In genomic region chr7:23161502-23161901, GRCh38 we compare ENCODE assay signal across 26 cellular contexts. TPM values are rescaled to one million over a fixed set of nuclear protein-coding genes. Genes with fewer than 3 reads are reported as not detected.
A peak's percentile ranks its signal among the peaks of the same experiment; 100 is the strongest.
DNase-seq lines count a peak whose midpoint lies in the region; ATAC-seq and TF ChIP-seq lines count a peak whose summit lies in the region.
"Had no signal": no experiment of that assay in that cellular context is flagged by ENCODE, and none has a peak within 500 bp of the region (broad histone marks: within the 10 kb centered on the region; RNA-seq: fewer than 3 reads in every experiment).

No MANE protein-coding gene starts in this region.

- H3K27ac Mint-ChIP-seq in WTC11, result no peak overlapping the region
- H3K27ac Mint-ChIP-seq: CD14-positive monocyte; CD4-positive, alpha-beta memory T cell; CD4-positive, CD25-positive, alpha-beta regulatory T cell; CD8-positive, alpha-beta memory T cell had no signal

- H3K27ac ChIP-seq in left ventricle myocardium inferior (replicated peaks) (peak overlapping the region; percentile 4), gastrocnemius medialis (no peak overlapping the region)
- H3K27ac ChIP-seq: BLaER1 had no signal

- no peaks in the 10 kb centered on the region for H3K4me1 Mint-ChIP-seq in WTC11
- H3K4me1 Mint-ChIP-seq: CD14-positive monocyte; CD4-positive, alpha-beta memory T cell; CD8-positive, alpha-beta memory T cell had no signal

- intact Hi-C loops in left ventricle myocardium inferior (cut with micrococcal nuclease), result no loop called here
- intact Hi-C loops in left cardiac atrium (cut with DNase I), result no loop called here
- intact Hi-C loops in gastrocnemius medialis (cut with DNase I; ENCODE audit: low total_unique reads), result no loop called here

- POLR2A ChIA-PET in WTC11 (lab: Charles Lee), result no interaction called here

- no peak overlapping the region for H3K4me3 Mint-ChIP-seq in WTC11
- H3K4me3 Mint-ChIP-seq: CD14-positive monocyte; CD4-positive, alpha-beta memory T cell; CD4-positive, CD25-positive, alpha-beta regulatory T cell; CD8-positive, alpha-beta memory T cell had no signal

- CTCF ChIA-PET in WTC11 (lab: Charles Lee), result no interaction called here

- H3K4me1 ChIP-seq in left ventricle myocardium inferior, result peaks cover 14% of the 10 kb centered on the region
- peaks cover 0 to 2% of the 10 kb centered on the region in 2 donors for H3K4me1 ChIP-seq in gastrocnemius medialis
- H3K4me1 ChIP-seq: BE2C, BLaER1 had no signal

- DNase-seq in left ventricle myocardium inferior (no peak), left cardiac atrium (no peak), HUDEP-2 (lab: John Stamatoyannopoulos, UW; ENCODE audit: unreplicated experiment in 76 of 76) (peak in 62 of 76 experiments; percentile 0 to 74 (median 42)), OCI-M1 (lab: John Stamatoyannopoulos, UW) (peak; percentile 42), erythroblast (lab: John Stamatoyannopoulos, UW) (peak; percentile 76 to 91), gastrocnemius medialis (no peak), NCI-H2081 (lab: John Stamatoyannopoulos, UW) (no peak), WTC11 (ENCODE audit: low spot score) (no peak)
- DNase-seq: 8988T; ACHN; BE2C; C1 segment of cervical spinal cord; CD4-positive, alpha-beta memory T cell; CD4-positive, CD25-positive, alpha-beta regulatory T cell; CD8-positive, alpha-beta memory T cell; COR-L47; DMS 273 treated with DMSO at 0.1 percent for 48 hours; DMS153; DMS53; DMS79; DND-41; EL; GDM1 had no signal

- no peak for ATAC-seq in left cardiac atrium
- no peak for ATAC-seq in gastrocnemius medialis
- no peak for ATAC-seq in WTC11
- ATAC-seq: GM12878 had no signal

- H3K4me3 ChIP-seq in left ventricle myocardium inferior, result no peak overlapping the region
- no peak overlapping the region for H3K4me3 ChIP-seq in gastrocnemius medialis
- H3K4me3 ChIP-seq: BLaER1, GM12878 had no signal

- H3K36me3 Mint-ChIP-seq in WTC11, result peaks cover 8% of the 10 kb centered on the region; the same call in 1 of the 2 replicates

- in situ Hi-C loops in gastrocnemius medialis (cut with MboI; ENCODE audit: low sequenced_read_pairs in 4 of 4), result no loop called here

- TF ChIP-seq CTCF in left ventricle myocardium inferior (IDR thresholded peaks at IDR 0.05; ENCODE audit: borderline replicate concordance), result no peak
- TF ChIP-seq CTCF in gastrocnemius medialis (IDR thresholded peaks at IDR 0.05 in 4 of 5, conservative IDR thresholded peaks at IDR 0.05 in 1 of 5), result no peak
- TF ChIP-seq CTCF in WTC11 (IDR thresholded peaks at IDR 0.05), result no peak

- H3K9me3 ChIP-seq in left ventricle myocardium inferior (replicated peaks) (no peaks in the 10 kb centered on the region), gastrocnemius medialis (no peaks in the 10 kb centered on the region)
- H3K9me3 ChIP-seq: BE2C, BLaER1 had no signal

- H3K36me3 ChIP-seq in left ventricle myocardium inferior (peaks cover 52% of the 10 kb centered on the region), gastrocnemius medialis (no peaks in the 10 kb centered on the region)
- H3K36me3 ChIP-seq: BE2C had no signal

- TF ChIP-seq POLR2A in erythroblast (IDR thresholded peaks at IDR 0.05; ENCODE audit: low read length) (no peak), gastrocnemius medialis (IDR thresholded peaks at IDR 0.05) (no peak)

- no peaks in the 10 kb centered on the region for H3K9me3 Mint-ChIP-seq in WTC11
- H3K9me3 Mint-ChIP-seq: CD14-positive monocyte; CD4-positive, CD25-positive, alpha-beta regulatory T cell; CD8-positive, alpha-beta memory T cell had no signal

- no peaks in the 10 kb centered on the region for H3K27me3 ChIP-seq in left ventricle myocardium inferior (ENCODE audit: low read depth)
- no peaks in the 10 kb centered on the region for H3K27me3 ChIP-seq in gastrocnemius medialis
- H3K27me3 ChIP-seq: BE2C, BLaER1 had no signal

- H3K27me3 Mint-ChIP-seq in WTC11 (ENCODE audit: low read depth), result no peaks in the 10 kb centered on the region
- H3K27me3 Mint-ChIP-seq: CD4-positive, alpha-beta memory T cell; CD4-positive, CD25-positive, alpha-beta regulatory T cell; CD8-positive, alpha-beta memory T cell had no signal

TF ChIP-seq in WTC11, 78 proteins besides CTCF, POLR2A, EP300 and RAD21:
- TF ChIP-seq SP1 (CRISPR knock-in tag; conservative IDR thresholded peaks at IDR 0.05) (no peak), RORB (CRISPR knock-in tag; IDR thresholded peaks at IDR 0.05) (no peak), NFE2L1 (CRISPR knock-in tag; IDR thresholded peaks at IDR 0.05) (no peak), ATF2 (CRISPR knock-in tag; IDR thresholded peaks at IDR 0.05; ENCODE audit: borderline replicate concordance, low read depth) (no peak), RELA (CRISPR knock-in tag; IDR thresholded peaks at IDR 0.05; ENCODE audit: borderline replicate concordance) (no peak), MXD4 (CRISPR knock-in tag; IDR thresholded peaks at IDR 0.05; ENCODE audit: borderline replicate concordance) (no peak), EMX1 (CRISPR knock-in tag; IDR thresholded peaks at IDR 0.05) (no peak), SMAD3 (CRISPR knock-in tag; IDR thresholded peaks at IDR 0.05; ENCODE audit: borderline replicate concordance) (no peak)
TF ChIP-seq in WTC11: peak in this region for 0.

RNA-seq across cellular contexts. Expression of gene NUP42, which starts 20.3 kb away (rescaled TPM):
- total RNA-seq in left ventricle myocardium inferior (20.3 TPM), left cardiac atrium (10 to 100 TPM; 21.8 to 23.3 TPM), gastrocnemius medialis (10 to 100 TPM; 10.0 to 38.6 (median 15.6) TPM), WTC11 (2021) (31.8 to 40.8 TPM (median 34.4 TPM) in 3 replicates)

RNA-seq across cellular contexts. Expression of gene KLHL7, which starts 55.9 kb away (rescaled TPM):
- total RNA-seq in left ventricle myocardium inferior (150 TPM), left cardiac atrium (10 to 100 TPM; 68.3 to 81.6 TPM), gastrocnemius medialis (10 to 100 TPM; 12.2 to 21.4 (median 14.9) TPM), WTC11 (2021) (65.9 to 82.1 TPM (median 69.2 TPM) in 3 replicates)

Comparison
In these comparisons a context has a peak if more than half of its experiments do, and no peak if none do; other contexts are left out.
1. DNase-seq: peak in HUDEP-2 (62 of 76), OCI-M1 (single experiment) and erythroblast (2 of 2); none in left ventricle myocardium inferior (single experiment), left cardiac atrium (single experiment), gastrocnemius medialis (0 of 2), NCI-H2081 (0 of 2) and WTC11 (single experiment).